ENCODE assay signal across 7 cellular contexts in the genomic region with DNA sequence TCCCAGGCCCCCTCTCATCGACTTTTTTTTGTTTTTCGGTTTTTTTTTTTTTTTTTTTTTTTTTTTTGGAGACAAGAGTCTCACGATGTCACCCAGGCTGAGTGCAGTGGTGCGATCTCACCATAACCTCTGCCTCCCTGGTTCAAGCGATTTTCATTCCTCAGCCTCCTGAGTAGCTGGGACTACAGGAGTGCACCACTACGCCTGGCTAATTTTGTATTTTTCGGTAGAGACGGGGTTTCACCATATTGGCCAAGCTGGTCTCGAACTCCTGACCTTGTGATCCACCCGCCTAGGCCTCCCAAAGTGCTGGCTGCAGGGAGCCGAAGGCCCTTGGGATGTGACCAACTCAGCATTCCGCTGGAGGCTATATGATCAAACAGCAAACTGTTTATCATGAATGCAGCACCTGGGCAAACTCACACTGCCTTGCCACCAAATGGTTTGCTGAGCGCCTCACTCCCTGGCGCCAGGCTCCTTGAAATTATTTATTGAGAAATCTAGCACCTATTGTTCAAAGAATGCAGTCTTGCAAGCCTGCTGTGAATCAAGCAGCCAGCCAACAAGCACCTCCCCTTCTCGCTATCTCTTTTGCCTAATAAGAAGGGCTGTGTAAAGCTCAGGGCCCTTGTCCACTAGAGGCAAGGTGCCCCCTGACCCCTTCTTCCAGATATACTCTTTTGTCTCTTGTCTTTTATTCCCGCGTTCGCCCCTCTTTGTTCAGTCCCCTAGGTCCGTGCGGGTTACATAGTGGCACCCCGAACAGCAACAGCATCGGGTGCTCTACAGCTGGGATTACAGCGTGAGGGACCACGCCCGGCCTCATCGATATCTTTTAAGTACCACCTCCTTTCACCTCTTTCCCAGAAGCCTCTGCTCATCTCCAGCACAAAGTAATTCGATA. TPM values are rescaled to one million over a fixed set of nuclear protein-coding genes. Genes with fewer than 3 reads are reported as not detected.
DNase-seq lines count a peak whose midpoint lies in the region; ATAC-seq and TF ChIP-seq lines count a peak whose summit lies in the region.

No MANE protein-coding gene starts in this region.

- CTCF ChIA-PET in IMR-90 (lab: Yijun Ruan, JAX) (interaction anchor here (1.3 kb wide), 1 partner anchor 146 kb away, joined by 4 read pairs; no protein-coding TSS in a partner anchor), GM10248 (lab: Yijun Ruan, JAX) (interaction anchor here (1.0 to 3.1 kb wide), 11 partner anchors 18 to 150 kb away, joined by 3 to 31 read pairs (median 4); no protein-coding TSS in a partner anchor)
- CTCF ChIA-PET in activated CD8-positive, alpha-beta T cell treated with anti-CD3 and anti-CD28 coated beads, Interleukin-2, amount 10 ng/mL, durations not matched to agents 7 days and 5 days (lab: Charles Lee): interaction anchor here (0.6 to 3.0 kb wide), 9 partner anchors 24 to 146 kb away, joined by 3 to 53 read pairs (median 12); partner anchors contain the start of genes ACO1, NDUFB6 and SMIM27

- H3K4me1 Mint-ChIP-seq in activated CD8-positive, alpha-beta T cell treated with anti-CD3 and anti-CD28 coated beads, Interleukin-2, amount 10 ng/mL, durations not matched to agents 7 days and 5 days (ENCODE audit: low read depth): peaks cover 61% of the 10 kb centered on the region

- H3K27me3 ChIP-seq in IMR-90 (ENCODE audit: control insufficient read depth, insufficient read depth, low read length): no peaks in the 10 kb centered on the region
- no peaks in the 10 kb centered on the region for H3K27me3 ChIP-seq in sigmoid colon

- TF ChIP-seq CTCF in IMR-90 (conservative IDR thresholded peaks at IDR 0.05; ENCODE audit: low read depth, low read length): no peak
- TF ChIP-seq CTCF in sigmoid colon (IDR thresholded peaks at IDR 0.05): no peak
- TF ChIP-seq CTCF in GM10248 (IDR thresholded peaks at IDR 0.05; ENCODE audit: control extremely low read depth, extremely low read depth, low read depth, missing control alignments): no peak

- TF ChIP-seq RAD21 in IMR-90 (IDR thresholded peaks at IDR 0.05; ENCODE audit: low read length): no peak

- peak; percentile 30 for ATAC-seq in GM18867 (IDR thresholded peaks at IDR 0.05; ENCODE audit: unreplicated experiment)
- peak; percentile 18; the same call in 1 of the 2 replicates for ATAC-seq in IMR-90 (ENCODE audit: low read depth)
- peak; percentile 38 for ATAC-seq in activated CD8-positive, alpha-beta T cell treated with anti-CD3 and anti-CD28 coated beads, Interleukin-2, amount 10 ng/mL, durations not matched to agents 7 days and 5 days
- ATAC-seq in Right ventricle myocardium superior (ENCODE audit: poor library complexity): peak; percentile 12

- H3K14ac ChIP-seq in IMR-90 (replicated peaks; ENCODE audit: low read depth, low read length): peak overlapping the region; percentile 75

- peak overlapping the region; percentile 52 for H2AK9ac ChIP-seq in IMR-90 (replicated peaks; ENCODE audit: low read depth, low read length, poor library complexity)

- H3K79me1 ChIP-seq in IMR-90 (ENCODE audit: low read depth in 1 of 2, low read length in 2 of 2): peaks cover 31 to 35% of the 10 kb centered on the region in 2 experiments

- POLR2A ChIA-PET in IMR-90 (lab: Charles Lee; ENCODE audit: unreplicated experiment): interaction anchor here (1.2 kb wide), 1 partner anchor 9 kb away, joined by 3 read pairs; no protein-coding TSS in a partner anchor
- POLR2A ChIA-PET in activated CD8-positive, alpha-beta T cell treated with anti-CD3 and anti-CD28 coated beads, Interleukin-2, amount 10 ng/mL, durations not matched to agents 7 days and 5 days (lab: Charles Lee): interaction anchor here (0.5 to 3.7 kb wide), 11 partner anchors 20 to 500 kb away, joined by 3 to 44 read pairs (median 4); partner anchors contain the start of genes ACO1, DNAJA1, SMIM27 and TOPORS
- POLR2A ChIA-PET in GM10248 (lab: Yijun Ruan, JAX): interaction anchor here (0.6 to 1.3 kb wide), 3 partner anchors 140 to 605 kb away, joined by 3 read pairs; partner anchors contain the start of genes ACO1 and DNAJA1

- peaks cover 3% of the 10 kb centered on the region for H3K4me1 ChIP-seq in IMR-90 (ENCODE audit: control insufficient read depth, insufficient read depth, low read length)
- peaks cover 0 to 33% (median 20%) of the 10 kb centered on the region in 4 donors for H3K4me1 ChIP-seq in sigmoid colon

- H3K9ac ChIP-seq in IMR-90 (ENCODE audit: low read depth, low read length): peak overlapping the region; percentile 92

- H3K27me3 Mint-ChIP-seq in activated CD8-positive, alpha-beta T cell treated with anti-CD3 and anti-CD28 coated beads, Interleukin-2, amount 10 ng/mL, durations not matched to agents 7 days and 5 days (ENCODE audit: low read depth): no peaks in the 10 kb centered on the region

- H3K23ac ChIP-seq in IMR-90 (ENCODE audit: low read depth, low read length): peak overlapping the region; percentile 81; the same call in 1 of the 2 replicates

- H3K9me3 ChIP-seq in IMR-90 (ENCODE audit: control insufficient read depth, insufficient read depth, low read length) (no peaks in the 10 kb centered on the region), sigmoid colon (no peaks in the 10 kb centered on the region)

- BruUV-seq in IMR-90 (replicated peaks; lab: Mats Ljungman, UMichigan): no TSS peak

- H3K4me2 ChIP-seq in IMR-90 (ENCODE audit: low read depth, low read length): peak overlapping the region; percentile 90

- H4K91ac ChIP-seq in IMR-90 (ENCODE audit: insufficient read depth, low read depth, low read length): 0 out of 2 replicates have a peak overlapping the region, but pooled peaks have one; percentile 8

- H2BK5ac ChIP-seq in IMR-90 (ENCODE audit: low read depth, low read length, poor library complexity, severe bottlenecking): peak overlapping the region; percentile 81

- H4K5ac ChIP-seq in IMR-90 (ENCODE audit: low read depth, low read length): peak overlapping the region; percentile 42

- 52% methylated on average over 13 of the region's 27 CpGs; no CpG with 5 or more reads in 1 of the 2 experiments for WGBS in IMR-90 (ENCODE audit: extremely low coverage in 2 of 2, insufficient read length in 1 of 2), 2 experiments
- WGBS in sigmoid colon, 2 donors: 53 to 60% methylated on average over 27 of the region's 27 CpGs

- H3K27ac ChIP-seq in IMR-90 (ENCODE audit: insufficient read depth, low read length) (peak overlapping the region; percentile 38), sigmoid colon (peak overlapping the region; percentile 83 to 91 (median 86))

- peaks cover 51% of the 10 kb centered on the region for H3K36me3 Mint-ChIP-seq in activated CD8-positive, alpha-beta T cell treated with anti-CD3 and anti-CD28 coated beads, Interleukin-2, amount 10 ng/mL, durations not matched to agents 7 days and 5 days (ENCODE audit: low read depth)

- H2BK20ac ChIP-seq in IMR-90 (ENCODE audit: low read depth, low read length): no peak overlapping the region

- dilution Hi-C loops in IMR-90 (cut with HindIII; ENCODE audit: low sequenced_read_pairs, unreplicated experiment): no loop called here

- peak overlapping the region; percentile 96 for H3K27ac Mint-ChIP-seq in activated CD8-positive, alpha-beta T cell treated with anti-CD3 and anti-CD28 coated beads, Interleukin-2, amount 10 ng/mL, durations not matched to agents 7 days and 5 days

- intact Hi-C loops in IMR-90 (cut with micrococcal nuclease) (no loop called here), Right ventricle myocardium superior (cut with DNase I) (loop anchor here (10.0 kb wide), 1 partner anchor 50 kb away; the partner anchor contains the start of gene NDUFB6), sigmoid colon (cut with DNase I) (no loop called here)

- no peak overlapping the region for H2BK120ac ChIP-seq in IMR-90 (ENCODE audit: low read depth, low read length)

- H3K4me3 ChIP-seq in IMR-90 (ENCODE audit: insufficient read depth, low read depth, low read length): peak overlapping the region; percentile 86
- peak overlapping the region; percentile 55 to 69 (median 62) for H3K4me3 ChIP-seq in sigmoid colon

- H3K36me3 ChIP-seq in IMR-90 (ENCODE audit: control insufficient read depth, insufficient read depth, low read length): no peaks in the 10 kb centered on the region
- no peaks in the 10 kb centered on the region for H3K36me3 ChIP-seq in sigmoid colon

- no peak overlapping the region for H3K18ac ChIP-seq in IMR-90 (ENCODE audit: low read depth, low read length)

- TF ChIP-seq POLR2A in IMR-90 (IDR thresholded peaks at IDR 0.05; ENCODE audit: low read depth, low read length) (no peak), sigmoid colon (IDR thresholded peaks at IDR 0.05) (no peak)

- H4K8ac ChIP-seq in IMR-90 (ENCODE audit: low read depth in 2 of 2, low read length in 2 of 2): peak overlapping the region; percentile 10 to 69; a peak in 2 of 4 replicates

- H4K20me1 ChIP-seq in IMR-90 (ENCODE audit: insufficient read depth, low read length): no peaks in the 10 kb centered on the region

- H2AK5ac ChIP-seq in IMR-90 (ENCODE audit: low read depth, low read length): peak overlapping the region; percentile 10; the same call in 1 of the 2 replicates

- peak overlapping the region; percentile 4; the same call in 1 of the 2 replicates for H3K4ac ChIP-seq in IMR-90 (ENCODE audit: low read depth, low read length)

- H3K4me3 Mint-ChIP-seq in activated CD8-positive, alpha-beta T cell treated with anti-CD3 and anti-CD28 coated beads, Interleukin-2, amount 10 ng/mL, durations not matched to agents 7 days and 5 days: peak overlapping the region; percentile 98

- DNase-seq in IMR-90 (no peak), Right ventricle myocardium superior (no peak), sigmoid colon (no peak), NCI-H1105 treated with DMSO at 0.1 percent for 48 hours (lab: John Stamatoyannopoulos, UW) (no peak), GM10248 (ENCODE audit: extremely low spot score) (no peak)
- DNase-seq in activated CD8-positive, alpha-beta T cell treated with anti-CD3 and anti-CD28 coated beads, Interleukin-2, amount 10 ng/mL, durations not matched to agents 7 days and 5 days: peak; percentile 49

- H2AFZ ChIP-seq in IMR-90 (replicated peaks; ENCODE audit: low read length, poor library complexity): peak overlapping the region; percentile 60

- peak overlapping the region; percentile 82; the same call in 1 of the 2 replicates for H3K56ac ChIP-seq in IMR-90 (ENCODE audit: extremely low read depth, insufficient read depth, low read length)

- H3K9me3 Mint-ChIP-seq in activated CD8-positive, alpha-beta T cell treated with anti-CD3 and anti-CD28 coated beads, Interleukin-2, amount 10 ng/mL, durations not matched to agents 7 days and 5 days (ENCODE audit: insufficient read depth): no peaks in the 10 kb centered on the region

- in situ Hi-C loops in IMR-90 (cut with MboI; ENCODE audit: low sequenced_read_pairs): no loop called here

- H2BK15ac ChIP-seq in IMR-90 (ENCODE audit: low read depth, low read length): no peak overlapping the region

- no peak for TF ChIP-seq EP300 in sigmoid colon (IDR thresholded peaks at IDR 0.05)

- H3K9me1 ChIP-seq in IMR-90 (ENCODE audit: insufficient read depth, low read length): no peaks in the 10 kb centered on the region

RNA-seq across cellular contexts. Expression of gene RIGI, which starts 1.2 kb away (rescaled TPM):
- total RNA-seq in IMR-90 (2012; rRNA removed): 13.6 and 18.1 TPM in 2 replicates
- polyA plus RNA-seq in IMR-90 (2012; rRNA removed): 3.8 and 4.8 TPM in 2 replicates
- polyA plus RNA-seq in IMR-90 (2012; cell fraction: cytosol; rRNA removed): 0.74 and 0.94 TPM in 2 replicates
- polyA plus RNA-seq in IMR-90 (2012; cell fraction: nucleus; rRNA removed; ENCODE audit: low replicate concordance): 0.72 and 7.0 TPM in 2 replicates
- 10 to 100 TPM; 19.2 to 19.6 TPM for total RNA-seq in activated CD8-positive, alpha-beta T cell treated with anti-CD3 and anti-CD28 coated beads, Interleukin-2, amount 10 ng/mL, durations not matched to agents 7 days and 5 days
- total RNA-seq in Right ventricle myocardium superior: 3.1 TPM
- total RNA-seq in sigmoid colon: 10 to 100 TPM in 3 of 4 donors, 1 to 10 TPM in 1; 9.4 to 19.6 (median 13.9) TPM
- polyA plus RNA-seq in sigmoid colon: 10 to 100 TPM in 1 of 3 donors, 1 to 10 TPM in 2; 4.4 to 11.0 (median 6.0) TPM

RNA-seq across cellular contexts. Expression of gene SMIM27, which starts 27.3 kb away (rescaled TPM):
- total RNA-seq in IMR-90 (2012; rRNA removed): 1.1 and 2.5 TPM in 2 replicates
- 3.4 and 5.5 TPM in 2 replicates for polyA plus RNA-seq in IMR-90 (2012; rRNA removed)
- polyA plus RNA-seq in IMR-90 (2012; cell fraction: cytosol; rRNA removed): 3.6 and 3.7 TPM in 2 replicates
- 1.1 and 2.2 TPM in 2 replicates for polyA plus RNA-seq in IMR-90 (2012; cell fraction: nucleus; rRNA removed; ENCODE audit: low replicate concordance)
- 10 to 100 TPM; 15.6 to 17.1 TPM for total RNA-seq in activated CD8-positive, alpha-beta T cell treated with anti-CD3 and anti-CD28 coated beads, Interleukin-2, amount 10 ng/mL, durations not matched to agents 7 days and 5 days
- total RNA-seq in Right ventricle myocardium superior: 14.2 TPM
- 10 to 100 TPM in 1 of 4 donors, 1 to 10 TPM in 3; 1.8 to 10.5 (median 5.0) TPM for total RNA-seq in sigmoid colon
- 10 to 100 TPM in 2 of 3 donors, 1 to 10 TPM in 1; 6.6 to 20.4 (median 12.3) TPM for polyA plus RNA-seq in sigmoid colon

RNA-seq across cellular contexts. Expression of gene TOPORS, which starts 27.6 kb away (rescaled TPM):
- total RNA-seq in IMR-90 (2012; rRNA removed) (27.8 and 41.7 TPM in 2 replicates), Right ventricle myocardium superior (7.8 TPM), sigmoid colon (10 to 100 TPM; 23.5 to 27.5 (median 23.7) TPM)
- polyA plus RNA-seq in IMR-90 (2012; rRNA removed) (6.3 and 7.4 TPM in 2 replicates), sigmoid colon (1 to 10 TPM; 7.7 to 9.0 (median 8.1) TPM)
- polyA plus RNA-seq in IMR-90 (2012; cell fraction: cytosol; rRNA removed): 1.3 and 1.5 TPM in 2 replicates
- 0.98 and 8.6 TPM in 2 replicates for polyA plus RNA-seq in IMR-90 (2012; cell fraction: nucleus; rRNA removed; ENCODE audit: low replicate concordance)
- 10 to 100 TPM; 11.9 to 12.0 TPM for total RNA-seq in activated CD8-positive, alpha-beta T cell treated with anti-CD3 and anti-CD28 coated beads, Interleukin-2, amount 10 ng/mL, durations not matched to agents 7 days and 5 days

RNA-seq across cellular contexts. Expression of gene NDUFB6, which starts 48.1 kb away (rescaled TPM):
- total RNA-seq in IMR-90 (2012; rRNA removed): 24.2 and 77.2 TPM in 2 replicates
- 51.0 and 55.9 TPM in 2 replicates for polyA plus RNA-seq in IMR-90 (2012; rRNA removed)
- 36.1 and 36.7 TPM in 2 replicates for polyA plus RNA-seq in IMR-90 (2012; cell fraction: cytosol; rRNA removed)
- 9.4 and 26.0 TPM in 2 replicates for polyA plus RNA-seq in IMR-90 (2012; cell fraction: nucleus; rRNA removed; ENCODE audit: low replicate concordance)
- 10 to 100 TPM; 47.5 to 57.7 TPM for total RNA-seq in activated CD8-positive, alpha-beta T cell treated with anti-CD3 and anti-CD28 coated beads, Interleukin-2, amount 10 ng/mL, durations not matched to agents 7 days and 5 days
- total RNA-seq in Right ventricle myocardium superior: 193 TPM
- 10 to 100 TPM; 37.7 to 97.6 (median 57.0) TPM for total RNA-seq in sigmoid colon
- 10 to 100 TPM; 41.7 to 91.8 (median 66.1) TPM for polyA plus RNA-seq in sigmoid colon
